In the genomic region with DNA sequence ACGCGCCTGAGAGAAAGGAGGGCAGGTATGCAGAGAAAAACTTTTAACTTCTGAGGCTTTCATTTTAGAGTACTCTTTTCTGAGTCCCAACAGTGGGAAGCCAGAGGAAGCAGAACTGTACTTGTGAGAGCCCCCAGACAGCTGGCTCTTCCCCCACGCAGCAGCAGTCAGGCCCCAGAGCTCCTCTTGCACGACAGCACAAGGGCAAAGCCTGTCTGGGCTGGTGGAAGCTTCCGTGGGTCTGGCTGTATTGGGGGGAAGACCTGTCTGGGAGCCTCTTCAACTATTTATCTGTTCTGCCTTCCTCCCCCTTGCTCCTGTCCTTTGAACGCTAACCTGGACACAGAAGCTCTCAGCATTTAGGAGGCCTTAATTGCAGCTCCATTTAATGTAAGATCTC, we compare ENCODE assay signal across 17 cellular contexts.
A peak's percentile ranks its signal among the peaks of the same experiment; 100 is the strongest.
DNase-seq lines count a peak whose midpoint lies in the region; ATAC-seq and TF ChIP-seq lines count a peak whose summit lies in the region.
"Had no signal": no experiment of that assay in that cellular context is flagged by ENCODE, and none has a peak within 500 bp of the region (broad histone marks: within the 10 kb centered on the region; RNA-seq: fewer than 3 reads in every experiment).

No MANE protein-coding gene starts in this region.

- H3K9ac ChIP-seq in H9 (ENCODE audit: extremely low read depth, insufficient read length, low read length): no peak overlapping the region

- H3K9me3 ChIP-seq in esophagus squamous epithelium (no peaks in the 10 kb centered on the region), prostate gland (no peaks in the 10 kb centered on the region), H9 (ENCODE audit: control insufficient read depth, low read depth, low read length) (no peaks in the 10 kb centered on the region)
- H3K9me3 ChIP-seq: Peyer's patch had no signal

- H2AFZ ChIP-seq in H9 (ENCODE audit: low read length): no peak overlapping the region

- H2BK12ac ChIP-seq in H9 (ENCODE audit: insufficient read length, low read depth, low read length): no peak overlapping the region

- H3K4me1 Mint-ChIP-seq in stimulated activated naive CD8-positive, alpha-beta T cell treated with anti-CD3 and anti-CD28 coated beads, Interleukin-15, amount 100 ng/mL, for 72 hours: peaks cover 76% of the 10 kb centered on the region
- H3K4me1 Mint-ChIP-seq in mesothelial cell of epicardium: peaks cover 17% of the 10 kb centered on the region
- H3K4me1 Mint-ChIP-seq in H9: peaks cover 11 to 14% of the 10 kb centered on the region in 2 experiments

- TF ChIP-seq CTCF in mesothelial cell of epicardium (IDR thresholded peaks at IDR 0.05; ENCODE audit: unreplicated experiment): no peak
- TF ChIP-seq CTCF in esophagus squamous epithelium (IDR thresholded peaks at IDR 0.05): no peak
- no peak for TF ChIP-seq CTCF in prostate gland (IDR thresholded peaks at IDR 0.05)
- no peak for TF ChIP-seq CTCF in H9 (conservative IDR thresholded peaks at IDR 0.05)

- WGBS in esophagus squamous epithelium, 2 donors: 78 to 85% methylated on average over 5 to 6 of the region's 6 CpGs
- WGBS in prostate gland: 73% methylated on average over 6 of the region's 6 CpGs
- WGBS in H9 (ENCODE audit: extremely low coverage, insufficient read length, low lambda C conversion rate): no CpG with 5 or more reads among the region's 6 CpGs

- no peak overlapping the region for H3K18ac ChIP-seq in H9 (ENCODE audit: insufficient read length, low read depth, low read length)

- no peak for DNase-seq in stimulated activated naive CD8-positive, alpha-beta T cell treated with anti-CD3 and anti-CD28 coated beads, Interleukin-15, amount 100 ng/mL, for 72 hours
- DNase-seq in stimulated activated naive CD8-positive, alpha-beta T cell treated with anti-CD3 and anti-CD28 coated beads, Interleukin-15, Interleukin-2, amounts not matched to agents 100 U/mL and 50 U/mL, for 24 hours: no peak
- DNase-seq in Kasumi-1 (lab: John Stamatoyannopoulos, UW) (peak; percentile 47 to 59), mesothelial cell of epicardium (ENCODE audit: low spot score in 2 of 2, unreplicated experiment in 2 of 2) (no peak), esophagus squamous epithelium (lab: John Stamatoyannopoulos, UW) (no peak), prostate gland (ENCODE audit: low spot score) (no peak), H9 (no peak)
- DNase-seq: COR-L47, DMS79 treated with DMSO at 0.1 percent for 48 hours, GDM1, KG1, MM.1S, NCI-H187 treated with DMSO at 0.1 percent for 48 hours, NCI-H510A treated with DMSO at 0.1 percent for 48 hours, Peyer's patch, SHP77 had no signal

- no peak overlapping the region for H3K23ac ChIP-seq in H9 (ENCODE audit: insufficient read length, low read depth, low read length)

- H4K8ac ChIP-seq in H9 (replicated peaks; ENCODE audit: insufficient read length, low read depth, low read length): no peak overlapping the region

- H3K4ac ChIP-seq in H9 (ENCODE audit: low read depth, low read length): no peak overlapping the region

- H4K20me1 ChIP-seq in H9 (ENCODE audit: control insufficient read depth, insufficient read depth, insufficient read length): no peaks in the 10 kb centered on the region

- H2BK120ac ChIP-seq in H9 (ENCODE audit: low read depth, low read length, poor library complexity, severe bottlenecking): no peak overlapping the region

- no peak overlapping the region for H3K14ac ChIP-seq in H9 (ENCODE audit: insufficient read depth, low read length)

- no peak overlapping the region for H4K5ac ChIP-seq in H9 (ENCODE audit: insufficient read length, low read depth, low read length)

- peak overlapping the region; percentile 81 to 92 for H3K27ac Mint-ChIP-seq in stimulated activated naive CD8-positive, alpha-beta T cell treated with anti-CD3 and anti-CD28 coated beads, Interleukin-15, amount 100 ng/mL, for 72 hours
- H3K27ac Mint-ChIP-seq in mesothelial cell of epicardium (peak overlapping the region; percentile 55), H9 (peak overlapping the region in 1 of 3 experiments; percentile 12; a peak in 2 of 7 replicates)

- H2BK5ac ChIP-seq in H9 (ENCODE audit: insufficient read length, low read length): no peak overlapping the region

- no peak overlapping the region for H3K4me2 ChIP-seq in H9 (ENCODE audit: insufficient read depth, insufficient read length, low read length)

- H3K4me3 ChIP-seq in esophagus squamous epithelium (no peak overlapping the region), prostate gland (no peak overlapping the region)
- H3K4me3 ChIP-seq: Peyer's patch had no signal

- no peaks in the 10 kb centered on the region for H3K79me2 ChIP-seq in H9 (ENCODE audit: insufficient read depth, low read length)

- H3K36me3 Mint-ChIP-seq in mesothelial cell of epicardium: no peaks in the 10 kb centered on the region
- no peaks in the 10 kb centered on the region; a peak in 1 of 7 replicates for H3K36me3 Mint-ChIP-seq in H9 (ENCODE audit: insufficient read depth in 1 of 3, low read depth in 3 of 3)

- H3T11ph ChIP-seq in H9 (ENCODE audit: low read length): no peak overlapping the region

- no peak for TF ChIP-seq POLR2A in esophagus squamous epithelium (IDR thresholded peaks at IDR 0.05)
- TF ChIP-seq POLR2A in prostate gland (IDR thresholded peaks at IDR 0.05): no peak

- peak overlapping the region; percentile 31 to 45 for H3K4me3 Mint-ChIP-seq in stimulated activated naive CD8-positive, alpha-beta T cell treated with anti-CD3 and anti-CD28 coated beads, Interleukin-15, amount 100 ng/mL, for 72 hours
- H3K4me3 Mint-ChIP-seq in mesothelial cell of epicardium: no peak overlapping the region
- no peak overlapping the region for H3K4me3 Mint-ChIP-seq in H9

- H2AK5ac ChIP-seq in H9 (ENCODE audit: insufficient read length, low read length): no peak overlapping the region

- H3K36me3 ChIP-seq in esophagus squamous epithelium (no peaks in the 10 kb centered on the region), prostate gland (no peaks in the 10 kb centered on the region)
- H3K36me3 ChIP-seq: Peyer's patch had no signal

- intact Hi-C loops in esophagus squamous epithelium (cut with DNase I): no loop called here
- intact Hi-C loops in prostate gland (cut with DNase I): no loop called here

- H3K4me1 ChIP-seq in esophagus squamous epithelium (no peaks in the 10 kb centered on the region), prostate gland (replicated peaks) (no peaks in the 10 kb centered on the region), H9 (ENCODE audit: insufficient read depth, low read length) (peaks cover 1% of the 10 kb centered on the region; the same call in 1 of the 2 replicates)
- H3K4me1 ChIP-seq: Peyer's patch had no signal

- no peak overlapping the region for H2BK15ac ChIP-seq in H9 (ENCODE audit: low read depth, low read length)

- H3K27ac ChIP-seq in esophagus squamous epithelium (no peak overlapping the region), prostate gland (no peak overlapping the region), H9 (ENCODE audit: insufficient read length, low read depth, low read length) (no peak overlapping the region)
- H3K27ac ChIP-seq: Peyer's patch had no signal

- ATAC-seq in stimulated activated naive CD8-positive, alpha-beta T cell treated with anti-CD3 and anti-CD28 coated beads, Interleukin-15, amount 100 ng/mL, for 72 hours: no peak
- no peak for ATAC-seq in stimulated activated naive CD8-positive, alpha-beta T cell treated with anti-CD3 and anti-CD28 coated beads, Interleukin-15, Interleukin-2, amounts not matched to agents 100 U/mL and 50 U/mL, for 24 hours
- ATAC-seq: SK-N-SH treated with all-trans-retinoic acid at 6 μM for 48 hours had no signal

- no peak overlapping the region for H2BK20ac ChIP-seq in H9 (ENCODE audit: low read depth, low read length, poor library complexity, severe bottlenecking)

- peaks cover 0 to 8% of the 10 kb centered on the region in 2 donors for H3K9me3 Mint-ChIP-seq in stimulated activated naive CD8-positive, alpha-beta T cell treated with anti-CD3 and anti-CD28 coated beads, Interleukin-15, amount 100 ng/mL, for 72 hours
- H3K9me3 Mint-ChIP-seq in mesothelial cell of epicardium (peaks cover 6% of the 10 kb centered on the region), H9 (no peaks in the 10 kb centered on the region; a peak in 2 of 5 replicates)

- H3K79me1 ChIP-seq in H9 (ENCODE audit: insufficient read depth, low read depth, low read length, poor library complexity, severe bottlenecking): no peaks in the 10 kb centered on the region

- H3K23me2 ChIP-seq in H9 (ENCODE audit: insufficient read length, low read depth, low read length, poor library complexity, severe bottlenecking): no peaks in the 10 kb centered on the region

- H4K91ac ChIP-seq in H9 (ENCODE audit: insufficient read length, low read depth, low read length): no peak overlapping the region

- H3K56ac ChIP-seq in H9 (ENCODE audit: insufficient read length, low read depth, low read length): no peak overlapping the region

- no peaks in the 10 kb centered on the region for H3K27me3 ChIP-seq in esophagus squamous epithelium
- H3K27me3 ChIP-seq in prostate gland (replicated peaks; ENCODE audit: insufficient read depth): no peaks in the 10 kb centered on the region
- no peaks in the 10 kb centered on the region for H3K27me3 ChIP-seq in H9 (ENCODE audit: insufficient read depth, low read length)
- H3K27me3 ChIP-seq: Peyer's patch had no signal

- H3K27me3 Mint-ChIP-seq in stimulated activated naive CD8-positive, alpha-beta T cell treated with anti-CD3 and anti-CD28 coated beads, Interleukin-15, amount 100 ng/mL, for 72 hours: no peaks in the 10 kb centered on the region
- no peaks in the 10 kb centered on the region for H3K27me3 Mint-ChIP-seq in mesothelial cell of epicardium (ENCODE audit: low read depth)
- H3K27me3 Mint-ChIP-seq in H9 (ENCODE audit: low read depth): no peaks in the 10 kb centered on the region

Comparison
In these comparisons a context has a peak if more than half of its experiments do, and no peak if none do; other contexts are left out.
1. DNase-seq: peak in Kasumi-1 (2 of 2); none in stimulated activated naive CD8-positive, alpha-beta T cell treated with anti-CD3 and anti-CD28 coated beads, Interleukin-15, amount 100 ng/mL, for 72 hours (0 of 2), stimulated activated naive CD8-positive, alpha-beta T cell treated with anti-CD3 and anti-CD28 coated beads, Interleukin-15, Interleukin-2, amounts not matched to agents 100 U/mL and 50 U/mL, for 24 hours (single experiment), mesothelial cell of epicardium (0 of 2), esophagus squamous epithelium (single experiment), prostate gland (single experiment) and H9 (single experiment).
2. H3K4me3 Mint-ChIP-seq: peak in stimulated activated naive CD8-positive, alpha-beta T cell treated with anti-CD3 and anti-CD28 coated beads, Interleukin-15, amount 100 ng/mL, for 72 hours (2 of 2); none in mesothelial cell of epicardium (single experiment) and H9 (0 of 2).